19 cellular contexts compared by ENCODE assay signal in the genomic region with DNA sequence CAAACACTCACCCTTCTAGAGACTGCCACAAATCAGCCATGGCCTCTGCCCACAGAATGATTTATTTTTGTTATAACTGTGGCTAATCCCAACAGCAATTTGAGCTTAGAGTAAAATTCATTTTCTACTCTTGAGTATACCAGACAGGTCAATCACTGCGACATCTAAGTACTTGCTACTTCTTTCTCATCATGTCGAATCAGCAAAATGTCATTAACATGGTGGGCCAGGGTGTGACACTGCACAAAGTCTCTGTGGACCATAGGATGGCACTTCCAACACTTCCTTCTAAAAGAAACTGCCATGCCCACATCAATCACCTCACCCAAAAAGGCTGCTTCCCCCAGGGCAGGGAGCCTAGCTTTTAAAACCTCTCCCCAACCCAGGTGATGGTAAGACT.
"Had no signal": no experiment of that assay in that cellular context is flagged by ENCODE, and none has a peak within 500 bp of the region (broad histone marks: within the 10 kb centered on the region; RNA-seq: fewer than 3 reads in every experiment).

No MANE protein-coding gene starts in this region.

- H3K4me1 Mint-ChIP-seq: naive B cell had no signal

- H3K4me2 ChIP-seq: smooth muscle cell had no signal

- H3K36me3 Mint-ChIP-seq: naive B cell had no signal

- H3K27ac Mint-ChIP-seq: nephron, progenitor cell of endocrine pancreas had no signal

- H3K9me3 ChIP-seq: heart left ventricle, pancreas, uterus had no signal

- H3K27me3 ChIP-seq: dorsolateral prefrontal cortex, pancreas, uterus had no signal

- H3K4me3 Mint-ChIP-seq: naive B cell, nephron had no signal

- H3K36me3 ChIP-seq: heart left ventricle, pancreas, uterus had no signal

- DNase-seq: dorsolateral prefrontal cortex; effector memory CD4-positive, alpha-beta T cell; heart left ventricle; hippocampal formation; left colon; left ventricle myocardium superior; mesenchymal stem cell; naive B cell; occipital lobe; pancreas; right cardiac atrium; stimulated activated CD4-positive, alpha-beta T cell treated with anti-CD3 and anti-CD28 coated beads, Interleukin-2, amount 100 ng/mL, for 48 hours; stimulated activated naive CD4-positive, alpha-beta T cell treated with Interleukin-2 at 50 U/mL for 16 hours; uterus had no signal

- ATAC-seq: esophagus mucosa, heart left ventricle, left colon, left ventricle myocardium superior, pancreas, right cardiac atrium had no signal

- H3K27ac ChIP-seq: dorsolateral prefrontal cortex, heart left ventricle, pancreas, uterus had no signal

- H3K4me1 ChIP-seq: heart left ventricle, pancreas, uterus had no signal

- H3K27me3 Mint-ChIP-seq: progenitor cell of endocrine pancreas had no signal

- H3K4me3 ChIP-seq: dorsolateral prefrontal cortex, heart left ventricle, lung, pancreas, smooth muscle cell, uterus had no signal

- H3K9me3 Mint-ChIP-seq: naive B cell, nephron had no signal
